ENCODE assay signal across 22 cellular contexts in the genomic region with DNA sequence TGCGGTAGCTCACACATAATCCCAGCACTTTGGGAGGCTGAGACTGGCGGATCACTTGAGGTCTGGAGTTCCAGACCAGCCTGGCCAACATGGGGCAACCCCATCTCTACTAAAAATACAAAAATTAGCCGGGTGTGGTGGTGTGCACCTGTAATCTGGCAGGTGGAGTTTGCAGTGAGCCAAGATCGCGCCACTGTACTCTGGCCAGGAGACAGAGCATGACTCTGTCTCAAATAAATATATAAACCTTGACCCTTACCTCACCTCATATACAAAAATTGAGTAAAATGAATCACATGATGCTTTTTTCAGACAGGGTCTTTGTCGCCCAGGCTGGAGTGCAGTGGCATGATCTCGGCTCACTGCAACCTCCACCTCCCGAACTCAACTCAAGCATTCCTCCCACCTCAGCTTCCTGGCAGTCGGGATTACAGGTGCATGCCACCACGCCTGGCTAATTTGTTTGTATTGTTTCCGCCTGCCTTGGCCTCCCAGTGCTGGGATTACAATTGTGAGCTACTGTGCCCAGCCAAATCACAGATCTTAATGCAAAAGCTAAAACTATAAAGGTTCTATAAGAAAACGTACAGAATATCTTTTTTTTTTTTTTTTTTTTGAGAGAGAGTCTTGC. TPM values are rescaled to one million over a fixed set of nuclear protein-coding genes. Genes with fewer than 3 reads are reported as not detected.
A peak's percentile ranks its signal among the peaks of the same experiment; 100 is the strongest.
DNase-seq lines count a peak whose midpoint lies in the region; ATAC-seq, FAIRE-seq and TF ChIP-seq lines count a peak whose summit lies in the region.
"Had no signal": no experiment of that assay in that cellular context is flagged by ENCODE, and none has a peak within 500 bp of the region (broad histone marks: within the 10 kb centered on the region; RNA-seq: fewer than 3 reads in every experiment).

No MANE protein-coding gene starts in this region.

- H3K36me3 ChIP-seq in GM23338 (ENCODE audit: insufficient read depth) (peaks cover 46% of the 10 kb centered on the region), small intestine (ENCODE audit: control insufficient read depth in 2 of 2, insufficient read depth in 2 of 2, low read length in 2 of 2) (peaks cover 2 to 11% of the 10 kb centered on the region in 2 donors)

- peak overlapping the region; percentile 84 for H3K27ac ChIP-seq in GM23338 (ENCODE audit: low read depth)
- no peak overlapping the region for H3K27ac ChIP-seq in small intestine (ENCODE audit: low read depth in 1 of 2, low read length in 1 of 2)
- H3K27ac ChIP-seq: tibial artery had no signal

- peaks cover 17% of the 10 kb centered on the region; the same call in 2 of the 3 replicates for H3K4me1 Mint-ChIP-seq in GM23338

- peaks cover 100% of the 10 kb centered on the region for H3K79me2 ChIP-seq in GM23338 (replicated peaks; ENCODE audit: insufficient read depth)

- no peaks in the 10 kb centered on the region for H3K27me3 ChIP-seq in GM23338 (ENCODE audit: insufficient read depth)
- no peaks in the 10 kb centered on the region for H3K27me3 ChIP-seq in small intestine (ENCODE audit: control insufficient read depth in 2 of 2, insufficient read depth in 2 of 2, low read length in 2 of 2)
- H3K27me3 ChIP-seq: tibial artery had no signal

- 55 to 80% (median 74%) methylated on average over 12 of the region's 12 CpGs for WGBS in small intestine, 3 donors

- intact Hi-C loops in left colon (cut with DNase I, micrococcal nuclease) = no loop called here

- in situ Hi-C loops in GM13976 (cut with MboI; ENCODE audit: low sequenced_read_pairs, unreplicated experiment) = no loop called here

- peak; percentile 37 for DNase-seq in activated CD8-positive, alpha-beta memory T cell treated with anti-CD3 and anti-CD28 coated beads for 24 hours
- DNase-seq in activated CD8-positive, alpha-beta memory T cell treated with anti-CD3 and anti-CD28 coated beads, Interleukin-2, amount 50 U/mL, for 48 hours = no peak
- DNase-seq in GM23338 (ENCODE audit: low spot score) (no peak), left colon (peak in 1 of 2 donors; percentile 35), small intestine (peak; percentile 39), NCI-H2171 treated with DMSO at 0.1 percent for 48 hours (lab: John Stamatoyannopoulos, UW) (no peak), COR-L47 (lab: John Stamatoyannopoulos, UW) (no peak), GM13976 (ENCODE audit: low spot score) (no peak)
- DNase-seq: activated naive CD4-positive, alpha-beta T cell treated with Interleukin-2 at 50 U/mL for 16 hours; DMS79; KBM-7; NCI-H1105 treated with DMSO at 0.1 percent for 48 hours; NCI-H2029; NCI-H345; stimulated activated naive CD8-positive, alpha-beta T cell treated with anti-CD3 and anti-CD28 coated beads, Interleukin-15, amount 100 ng/mL, for 72 hours; SW 1271; tibial artery had no signal

- H3K27me3 Mint-ChIP-seq in GM23338 (ENCODE audit: insufficient read depth, low read depth, poor library complexity) = peaks cover 12% of the 10 kb centered on the region
- H3K27me3 Mint-ChIP-seq: brain; stimulated activated naive CD8-positive, alpha-beta T cell treated with anti-CD3 and anti-CD28 coated beads, Interleukin-15, amount 100 ng/mL, for 72 hours had no signal

- H3K9me2 ChIP-seq in GM23338 (ENCODE audit: insufficient read depth) = no peaks in the 10 kb centered on the region

- ATAC-seq in GM23338 = peak; percentile 26; the same call in 2 of the 3 replicates
- peak; percentile 95 for ATAC-seq in left colon
- ATAC-seq: stimulated activated naive CD8-positive, alpha-beta T cell treated with anti-CD3 and anti-CD28 coated beads, Interleukin-15, amount 100 ng/mL, for 72 hours had no signal

- no peak overlapping the region for H2AFZ ChIP-seq in GM23338

- H3K27ac Mint-ChIP-seq in GM23338 = no peak overlapping the region; the same call in 1 of the 2 replicates

- FAIRE-seq in small intestine (lab: Jason Lieb, UNC) = no peak
- FAIRE-seq: keratinocyte, RCC 7860, TTC549 had no signal

- H3F3A ChIP-seq in GM23338 (replicated peaks; ENCODE audit: low read depth) = peaks cover 33% of the 10 kb centered on the region

- H3K4me2 ChIP-seq in GM23338 = no peak overlapping the region

- TF ChIP-seq CTCF in GM23338 (conservative IDR thresholded peaks at IDR 0.05; ENCODE audit: low read depth in 2 of 2) (no peak), GM13976 (IDR thresholded peaks at IDR 0.05; ENCODE audit: borderline replicate concordance, control extremely low read depth, extremely low read depth, insufficient read depth, missing control alignments) (no peak)

- peaks cover 74% of the 10 kb centered on the region for H4K20me1 ChIP-seq in GM23338 (replicated peaks; ENCODE audit: insufficient read depth)

- H3K36me3 Mint-ChIP-seq in GM23338 (ENCODE audit: low read depth) = peaks cover 95% of the 10 kb centered on the region

- peaks cover 13% of the 10 kb centered on the region for H3K4me1 ChIP-seq in GM23338 (ENCODE audit: insufficient read depth)
- H3K4me1 ChIP-seq in small intestine (ENCODE audit: control insufficient read depth in 2 of 2, insufficient read depth in 1 of 2, low read depth in 1 of 2, low read length in 1 of 2) = no peaks in the 10 kb centered on the region

- H3K9me3 Mint-ChIP-seq in GM23338 = no peaks in the 10 kb centered on the region
- H3K9me3 Mint-ChIP-seq: brain; stimulated activated naive CD8-positive, alpha-beta T cell treated with anti-CD3 and anti-CD28 coated beads, Interleukin-15, amount 100 ng/mL, for 72 hours had no signal

- H3K4me3 Mint-ChIP-seq in GM23338 = no peak overlapping the region
- H3K4me3 Mint-ChIP-seq: brain; stimulated activated naive CD8-positive, alpha-beta T cell treated with anti-CD3 and anti-CD28 coated beads, Interleukin-15, amount 100 ng/mL, for 72 hours had no signal

- H3K9me3 ChIP-seq in small intestine (ENCODE audit: control insufficient read depth, low read depth) = no peaks in the 10 kb centered on the region
- H3K9me3 ChIP-seq: tibial artery had no signal

- no peak overlapping the region for H3K4me3 ChIP-seq in GM23338
- no peak overlapping the region for H3K4me3 ChIP-seq in small intestine (ENCODE audit: low read depth in 1 of 2, low read length in 2 of 2)
- H3K4me3 ChIP-seq: lung, tibial artery had no signal

TF ChIP-seq in GM23338, 12 proteins besides CTCF, POLR2A, EP300 and RAD21:
- TF ChIP-seq POLR2AphosphoS5 (IDR thresholded peaks at IDR 0.05; ENCODE audit: low read depth) = no peak
- TF ChIP-seq, protein P1, sequence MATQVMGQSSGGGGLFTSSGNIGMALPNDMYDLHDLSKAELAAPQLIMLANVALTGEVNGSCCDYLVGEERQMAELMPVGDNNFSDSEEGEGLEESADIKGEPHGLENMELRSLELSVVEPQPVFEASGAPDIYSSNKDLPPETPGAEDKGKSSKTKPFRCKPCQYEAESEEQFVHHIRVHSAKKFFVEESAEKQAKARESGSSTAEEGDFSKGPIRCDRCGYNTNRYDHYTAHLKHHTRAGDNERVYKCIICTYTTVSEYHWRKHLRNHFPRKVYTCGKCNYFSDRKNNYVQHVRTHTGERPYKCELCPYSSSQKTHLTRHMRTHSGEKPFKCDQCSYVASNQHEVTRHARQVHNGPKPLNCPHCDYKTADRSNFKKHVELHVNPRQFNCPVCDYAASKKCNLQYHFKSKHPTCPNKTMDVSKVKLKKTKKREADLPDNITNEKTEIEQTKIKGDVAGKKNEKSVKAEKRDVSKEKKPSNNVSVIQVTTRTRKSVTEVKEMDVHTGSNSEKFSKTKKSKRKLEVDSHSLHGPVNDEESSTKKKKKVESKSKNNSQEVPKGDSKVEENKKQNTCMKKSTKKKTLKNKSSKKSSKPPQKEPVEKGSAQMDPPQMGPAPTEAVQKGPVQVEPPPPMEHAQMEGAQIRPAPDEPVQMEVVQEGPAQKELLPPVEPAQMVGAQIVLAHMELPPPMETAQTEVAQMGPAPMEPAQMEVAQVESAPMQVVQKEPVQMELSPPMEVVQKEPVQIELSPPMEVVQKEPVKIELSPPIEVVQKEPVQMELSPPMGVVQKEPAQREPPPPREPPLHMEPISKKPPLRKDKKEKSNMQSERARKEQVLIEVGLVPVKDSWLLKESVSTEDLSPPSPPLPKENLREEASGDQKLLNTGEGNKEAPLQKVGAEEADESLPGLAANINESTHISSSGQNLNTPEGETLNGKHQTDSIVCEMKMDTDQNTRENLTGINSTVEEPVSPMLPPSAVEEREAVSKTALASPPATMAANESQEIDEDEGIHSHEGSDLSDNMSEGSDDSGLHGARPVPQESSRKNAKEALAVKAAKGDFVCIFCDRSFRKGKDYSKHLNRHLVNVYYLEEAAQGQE (IDR thresholded peaks at IDR 0.05; ENCODE audit: unreplicated experiment) = no peak

RNA-seq across cellular contexts. Expression of a gene that starts 25.3 kb away (rescaled TPM):
- total RNA-seq in GM23338 (2014; rRNA removed; shearing (Covaris generic)) = 479 and 485 TPM in 2 replicates
- polyA plus RNA-seq in GM23338 (2016; fragmentation: Nextera tagmentation; extraction: Ambion mirVana) (98.9 and 115 TPM in 2 replicates), small intestine (10 to 100 TPM; 15.9 to 54.4 (median 23.9) TPM)
- total RNA-seq in left colon = 10 to 100 TPM; 58.3 to 62.6 TPM

RNA-seq across cellular contexts. Expression of a gene that starts 42.0 kb away (rescaled TPM):
- 115 and 157 TPM in 2 replicates for total RNA-seq in GM23338 (2014; rRNA removed; shearing (Covaris generic))
- polyA plus RNA-seq in GM23338 (2016; fragmentation: Nextera tagmentation; extraction: Ambion mirVana) = 68.1 and 81.8 TPM in 2 replicates
- total RNA-seq in left colon = 10 to 100 TPM; 81.3 to 89.0 TPM
- polyA plus RNA-seq in small intestine = 10 to 100 TPM; 35.0 to 48.1 (median 40.5) TPM

Comparison
In these comparisons a context has a peak if more than half of its experiments do, and no peak if none do; other contexts are left out.
1. DNase-seq: peak in activated CD8-positive, alpha-beta memory T cell treated with anti-CD3 and anti-CD28 coated beads for 24 hours (single experiment) and small intestine (single experiment); none in activated CD8-positive, alpha-beta memory T cell treated with anti-CD3 and anti-CD28 coated beads, Interleukin-2, amount 50 U/mL, for 48 hours (single experiment), GM23338 (single experiment), NCI-H2171 treated with DMSO at 0.1 percent for 48 hours (single experiment), COR-L47 (single experiment) and GM13976 (single experiment).